Comparison of ENCODE assay signal across 8 cellular contexts in genomic region chr4:99447079-99447478, GRCh38. TPM values are rescaled to one million over a fixed set of nuclear protein-coding genes. Genes with fewer than 3 reads are reported as not detected.
DNase-seq lines count a peak whose midpoint lies in the region; ATAC-seq and TF ChIP-seq lines count a peak whose summit lies in the region.

No MANE protein-coding gene starts in this region.

- H3K4me1 Mint-ChIP-seq in activated naive CD8-positive, alpha-beta T cell treated with anti-CD3 and anti-CD28 coated beads for 36 hours: peaks cover 11% of the 10 kb centered on the region
- H3K4me1 Mint-ChIP-seq in nephron progenitor cell: peaks cover 17% of the 10 kb centered on the region

- no peak for TF ChIP-seq CTCF in nephron progenitor cell (IDR thresholded peaks at IDR 0.05)

- H3K4me3 Mint-ChIP-seq in activated naive CD8-positive, alpha-beta T cell treated with anti-CD3 and anti-CD28 coated beads for 36 hours: no peak overlapping the region
- no peak overlapping the region for H3K4me3 Mint-ChIP-seq in nephron progenitor cell

- H3K27me3 Mint-ChIP-seq in activated naive CD8-positive, alpha-beta T cell treated with anti-CD3 and anti-CD28 coated beads for 36 hours: peaks cover 4% of the 10 kb centered on the region
- H3K27me3 Mint-ChIP-seq in nephron progenitor cell (ENCODE audit: low read depth, poor library complexity): peaks cover 2% of the 10 kb centered on the region

- peaks cover 5% of the 10 kb centered on the region for H3K9me3 Mint-ChIP-seq in activated naive CD8-positive, alpha-beta T cell treated with anti-CD3 and anti-CD28 coated beads for 36 hours
- H3K9me3 Mint-ChIP-seq in nephron progenitor cell: peaks cover 34% of the 10 kb centered on the region

- DNase-seq in AG08395 (ENCODE audit: low spot score) (peak; percentile 27), nephron progenitor cell (no peak), NCI-H2081 (lab: John Stamatoyannopoulos, UW) (no peak), NCI-H446 (lab: John Stamatoyannopoulos, UW) (no peak), activated T-cell treated with anti-CD3 and anti-CD28 coated beads for 4 hours (no peak)
- DNase-seq in activated naive CD8-positive, alpha-beta T cell treated with anti-CD3 and anti-CD28 coated beads for 36 hours: peak; percentile 19

- H3K27ac Mint-ChIP-seq in activated naive CD8-positive, alpha-beta T cell treated with anti-CD3 and anti-CD28 coated beads for 36 hours: no peak overlapping the region
- H3K27ac Mint-ChIP-seq in nephron progenitor cell: peak overlapping the region; percentile 55

- ATAC-seq in GM19351 (IDR thresholded peaks at IDR 0.05; ENCODE audit: unreplicated experiment) (peak; percentile 94), HG03175 (IDR thresholded peaks at IDR 0.05; ENCODE audit: unreplicated experiment) (peak; percentile 95)

- peaks cover 2% of the 10 kb centered on the region for H3K36me3 Mint-ChIP-seq in activated naive CD8-positive, alpha-beta T cell treated with anti-CD3 and anti-CD28 coated beads for 36 hours
- peaks cover 4% of the 10 kb centered on the region for H3K36me3 Mint-ChIP-seq in nephron progenitor cell (ENCODE audit: low read depth)

RNA-seq across cellular contexts. Expression of gene ADH7, which starts 11.9 kb away (rescaled TPM):
- total RNA-seq in activated naive CD8-positive, alpha-beta T cell treated with anti-CD3 and anti-CD28 coated beads for 36 hours: not detected

Comparison
In these comparisons a context has a peak if more than half of its experiments do, and no peak if none do; other contexts are left out.
1. DNase-seq: peak in AG08395 (single experiment) and activated naive CD8-positive, alpha-beta T cell treated with anti-CD3 and anti-CD28 coated beads for 36 hours (single experiment); none in nephron progenitor cell (single experiment), NCI-H2081 (0 of 2), NCI-H446 (0 of 2) and activated T-cell treated with anti-CD3 and anti-CD28 coated beads for 4 hours (single experiment).